ENCODE assay signal across 29 cellular contexts in the genomic region with DNA sequence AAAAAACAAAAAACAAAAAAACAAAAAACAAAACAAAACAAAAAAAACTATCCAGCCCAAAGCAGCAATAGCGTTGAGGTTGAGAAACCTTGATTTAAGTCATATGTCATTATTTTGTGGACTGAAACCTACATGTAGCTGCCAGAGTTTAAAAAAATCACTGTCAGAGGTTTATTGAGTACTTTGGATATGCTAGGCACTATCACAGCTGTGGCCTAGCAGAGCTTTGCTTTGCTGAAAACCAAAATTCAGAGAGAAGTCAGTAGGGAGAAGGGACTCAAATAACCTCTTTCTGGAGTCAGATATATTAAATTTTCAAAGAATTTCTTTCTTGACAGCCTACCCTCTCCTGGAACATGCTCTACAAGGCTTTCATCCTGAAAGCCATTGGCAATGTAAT.
DNase-seq lines count a peak whose midpoint lies in the region; ATAC-seq lines count a peak whose summit lies in the region.
"Had no signal": no experiment of that assay in that cellular context is flagged by ENCODE, and none has a peak within 500 bp of the region (broad histone marks: within the 10 kb centered on the region; RNA-seq: fewer than 3 reads in every experiment).

No MANE protein-coding gene starts in this region.

- H3K27me3 ChIP-seq in right cardiac atrium (ENCODE audit: control insufficient read depth, insufficient read depth): no peaks in the 10 kb centered on the region
- H3K27me3 ChIP-seq: BE2C; BLaER1; BLaER1 treated with 17β-estradiol and CSF1 and Interleukin-3, amounts not matched to agents 10 nM and 100 nM had no signal

- no peaks in the 10 kb centered on the region for H3K9me3 ChIP-seq in right cardiac atrium (ENCODE audit: control insufficient read depth, low read length)
- H3K9me3 ChIP-seq: A549; BE2C; BLaER1; BLaER1 treated with 17β-estradiol and CSF1 and Interleukin-3, amounts not matched to agents 10 nM and 100 nM; Caco-2 had no signal

- no peak overlapping the region for H3K27ac ChIP-seq in right cardiac atrium (ENCODE audit: low read length)
- H3K27ac ChIP-seq: 22Rv1; A549; BLaER1; BLaER1 treated with 17β-estradiol and CSF1 and Interleukin-3, amounts not matched to agents 10 nM and 100 nM; C4-2B had no signal

- intact Hi-C loops in left ventricle myocardium superior (cut with micrococcal nuclease) (no loop called here), right cardiac atrium (cut with DNase I) (no loop called here), sciatic nerve (cut with DNase I) (no loop called here)

- peak; percentile 26 for ATAC-seq in left ventricle myocardium superior
- no peak for ATAC-seq in right cardiac atrium
- ATAC-seq in sciatic nerve: peak; percentile 74
- ATAC-seq: A549; CD8-positive, alpha-beta T cell had no signal

- no peak for DNase-seq in left ventricle myocardium superior
- DNase-seq in right cardiac atrium: no peak
- DNase-seq in sciatic nerve (ENCODE audit: low spot score): no peak
- DNase-seq in NCI-H187 treated with DMSO at 0.1 percent for 48 hours (lab: John Stamatoyannopoulos, UW): no peak
- DNase-seq: 8988T; ACHN; AML-193; BE2C; C1 segment of cervical spinal cord; Caco-2; Calu3; CD4-positive, alpha-beta memory T cell; CD4-positive, alpha-beta T cell; CD4-positive, CD25-positive, alpha-beta regulatory T cell; CD8-positive, alpha-beta memory T cell; CD8-positive, alpha-beta T cell; COR-L47; DMS 273 treated with DMSO at 0.1 percent for 48 hours; DMS153; DMS53; DMS79; DMS79 treated with DMSO at 0.1 percent for 48 hours; DND-41; EL had no signal

- 75% methylated on average over 1 of the region's 1 CpG for WGBS in right cardiac atrium

- no peaks in the 10 kb centered on the region for H3K4me1 ChIP-seq in right cardiac atrium (ENCODE audit: control insufficient read depth, insufficient read depth, low read length)
- H3K4me1 ChIP-seq: A549; BE2C; BLaER1; BLaER1 treated with 17β-estradiol and CSF1 and Interleukin-3, amounts not matched to agents 10 nM and 100 nM; Caco-2 had no signal

- H3K4me3 ChIP-seq in right cardiac atrium (ENCODE audit: low read length): no peak overlapping the region
- H3K4me3 ChIP-seq: A549; BLaER1; BLaER1 treated with 17β-estradiol and CSF1 and Interleukin-3, amounts not matched to agents 10 nM and 100 nM had no signal

Comparison
In these comparisons a context has a peak if more than half of its experiments do, and no peak if none do; other contexts are left out.
1. ATAC-seq: peak in left ventricle myocardium superior (single experiment) and sciatic nerve (single experiment); none in right cardiac atrium (0 of 2).